ENCODE assay signal across 8 cellular contexts in the genomic region with DNA sequence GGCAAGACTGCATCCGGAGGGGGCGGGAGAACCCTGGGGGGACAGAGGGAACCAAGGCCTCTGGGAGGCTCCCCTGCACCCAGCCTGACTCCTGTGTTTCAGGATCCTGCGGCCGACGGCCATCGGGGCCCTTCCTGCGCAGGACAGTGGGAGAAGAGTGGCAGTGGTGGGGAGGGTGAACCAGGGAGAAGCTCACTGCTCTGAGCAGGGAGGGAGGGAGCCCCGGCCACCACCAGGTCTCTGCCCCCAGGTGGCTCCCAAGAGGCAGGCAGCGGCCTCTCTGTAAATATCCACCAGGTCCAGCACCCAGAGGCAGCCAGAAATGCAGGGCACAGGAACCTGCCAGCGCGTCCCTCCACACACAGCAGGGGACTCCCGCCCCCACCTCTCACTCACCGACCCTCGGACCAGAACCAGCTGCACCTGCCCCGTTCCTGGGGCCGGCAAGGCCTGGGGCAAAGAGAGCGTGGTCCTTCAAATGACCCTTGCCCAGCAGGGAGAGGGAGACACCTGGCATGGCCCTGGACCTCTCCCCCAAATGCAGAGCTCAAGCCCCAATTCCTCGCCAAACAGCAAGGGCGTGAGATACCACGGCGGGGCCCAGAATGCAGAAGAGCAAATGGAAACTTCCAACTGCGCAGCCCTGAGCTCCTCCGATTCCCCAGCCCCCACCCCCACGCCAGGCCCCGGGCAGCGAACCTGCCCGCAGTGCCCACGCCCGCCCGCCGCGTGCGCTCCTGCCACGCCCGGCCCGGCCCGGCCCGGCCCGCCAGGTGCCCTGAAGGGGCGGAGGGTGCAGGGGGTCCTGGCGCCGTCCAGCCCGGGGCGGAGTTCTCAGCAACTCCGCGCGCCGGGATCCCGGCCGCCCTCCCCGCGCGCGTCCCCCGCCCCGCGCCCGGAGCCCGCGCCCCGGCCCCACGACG. TPM values are rescaled to one million over a fixed set of nuclear protein-coding genes. Genes with fewer than 3 reads are reported as not detected.
DNase-seq lines count a peak whose midpoint lies in the region; ATAC-seq and FAIRE-seq lines count a peak whose summit lies in the region.

No MANE protein-coding gene starts in this region.

- peak overlapping the region; percentile 27 for H3K4me3 ChIP-seq in H7 (ENCODE audit: insufficient read depth, low read depth, low read length)

- H3K27me3 ChIP-seq in H7 (ENCODE audit: control insufficient read depth, insufficient read depth, low read length): peaks cover 40% of the 10 kb centered on the region

- no peak for ATAC-seq in HG03457 (IDR thresholded peaks at IDR 0.05; ENCODE audit: unreplicated experiment)
- ATAC-seq in HG03439 (IDR thresholded peaks at IDR 0.05; ENCODE audit: unreplicated experiment): no peak
- no peak for ATAC-seq in HG02852 (IDR thresholded peaks at IDR 0.05; ENCODE audit: unreplicated experiment)

- DNase-seq in H7: peak; percentile 94
- peak; percentile 41 for DNase-seq in T-helper 9 cell
- DNase-seq in cerebellar cortex (ENCODE audit: low spot score): peak; percentile 43
- DNase-seq in mesenteric fat pad (ENCODE audit: low spot score): peak; percentile 82
- DNase-seq in urothelium cell line (ENCODE audit: low spot score): peak; percentile 82

- peak; percentile 66 for FAIRE-seq in urothelium cell line (lab: Jason Lieb, UNC)

- H3K36me3 ChIP-seq in H7 (replicated peaks; ENCODE audit: control insufficient read depth, insufficient read depth, low read length): no peaks in the 10 kb centered on the region

RNA-seq across cellular contexts. Expression of gene RASGEF1A, which starts 0.8 kb away (rescaled TPM):
- total RNA-seq in H7 (2014; rRNA removed; shearing (Covaris generic)): 31.0 and 41.3 TPM in 2 replicates
- total RNA-seq in mesenteric fat pad: 1.8 TPM

Comparison
In these comparisons a context has a peak if more than half of its experiments do, and no peak if none do; other contexts are left out.
1. DNase-seq: peak in every context shown above with its lines; median percentile 94 in H7; 82 in mesenteric fat pad; 82 in urothelium cell line; 43 in cerebellar cortex; 41 in T-helper 9 cell.
2. RNA of gene RASGEF1A, which starts 0.8 kb away (total RNA-seq): 31.0 to 41.3 TPM in H7; 1.8 TPM in mesenteric fat pad (single experiment); every median in the first group is over 10 times any median in the second.